In genomic region chr2:101418704-101419663, GRCh38 we compare ENCODE assay signal across 1 cellular context.
TF ChIP-seq lines count a peak whose summit lies in the region.

No MANE protein-coding gene starts in this region.

TF ChIP-seq in HepG2, 621 proteins besides CTCF, POLR2A, EP300 and RAD21 (continued from another document and continues in another):
- TF ChIP-seq E2F1 (CRISPR knock-in tag; IDR thresholded peaks at IDR 0.05) (no peak), ZNF136 (CRISPR knock-in tag; IDR thresholded peaks at IDR 0.05; ENCODE audit: low read depth) (no peak), DRAP1 (CRISPR knock-in tag; IDR thresholded peaks at IDR 0.05) (0 out of 2 replicates have a peak, but pooled peaks have one; percentile 10), GATAD1 (CRISPR knock-in tag; IDR thresholded peaks at IDR 0.05) (0 out of 2 replicates have a peak, but pooled peaks have one; percentile 31), ZSCAN25 (CRISPR knock-in tag; IDR thresholded peaks at IDR 0.05) (no peak), ZNF770 (CRISPR knock-in tag; IDR thresholded peaks at IDR 0.05) (no peak), FOXO4 (CRISPR knock-in tag; conservative IDR thresholded peaks at IDR 0.05) (no peak), FOXC1 (CRISPR knock-in tag; IDR thresholded peaks at IDR 0.05; ENCODE audit: borderline replicate concordance) (no peak), ZNF367 (CRISPR knock-in tag; IDR thresholded peaks at IDR 0.05; ENCODE audit: borderline replicate concordance) (no peak), ZNF276 (CRISPR knock-in tag; IDR thresholded peaks at IDR 0.05; ENCODE audit: low read depth) (no peak; the same call in 1 of the 2 replicates), SSRP1 (CRISPR knock-in tag; IDR thresholded peaks at IDR 0.05) (no peak), MED13 (CRISPR knock-in tag; IDR thresholded peaks at IDR 0.05) (no peak), RELA (CRISPR knock-in tag; IDR thresholded peaks at IDR 0.05) (no peak), ELF1 (CRISPR knock-in tag; IDR thresholded peaks at IDR 0.05) (no peak), ZBTB46 (CRISPR knock-in tag; IDR thresholded peaks at IDR 0.05; ENCODE audit: borderline replicate concordance) (no peak), SMAD1 (CRISPR knock-in tag; IDR thresholded peaks at IDR 0.05; ENCODE audit: borderline replicate concordance, low read depth) (no peak), ZC3H13 (CRISPR knock-in tag; IDR thresholded peaks at IDR 0.05) (no peak), ZBTB44 (CRISPR knock-in tag; IDR thresholded peaks at IDR 0.05) (no peak), EZH2 (conservative IDR thresholded peaks at IDR 0.05; ENCODE audit: low read depth, low read length) (no peak), ZNF335 (CRISPR knock-in tag; IDR thresholded peaks at IDR 0.05) (0 out of 2 replicates have a peak, but pooled peaks have one; percentile 43), REST (IDR thresholded peaks at IDR 0.05; ENCODE audit: borderline replicate concordance in 1 of 2, low read depth in 1 of 2, low read length in 2 of 2) (no peak), HDAC6 (IDR thresholded peaks at IDR 0.05; ENCODE audit: low read depth, low read length) (no peak), KLF15 (CRISPR knock-in tag; IDR thresholded peaks at IDR 0.05; ENCODE audit: borderline replicate concordance) (no peak), KLF13 (CRISPR knock-in tag; IDR thresholded peaks at IDR 0.05) (no peak), ZNF800 (CRISPR knock-in tag; IDR thresholded peaks at IDR 0.05) (no peak), ZSCAN20 (CRISPR knock-in tag; IDR thresholded peaks at IDR 0.05; ENCODE audit: borderline replicate concordance) (no peak), SOX13 (IDR thresholded peaks at IDR 0.05) (no peak), SOX13 (CRISPR knock-in tag; conservative IDR thresholded peaks at IDR 0.05 in 1 of 2, IDR thresholded peaks at IDR 0.05 in 1 of 2) (0 out of 4 replicates have a peak, but pooled peaks of 1 of the 2 experiments have one; percentile 9), SAFB2 (CRISPR knock-in tag; IDR thresholded peaks at IDR 0.05; ENCODE audit: borderline replicate concordance, low read depth) (no peak), THAP8 (CRISPR knock-in tag; IDR thresholded peaks at IDR 0.05; ENCODE audit: borderline replicate concordance) (no peak), KAT8 (CRISPR knock-in tag; IDR thresholded peaks at IDR 0.05) (peak; percentile 24; the same call in 1 of the 2 replicates), ZNF460 (CRISPR knock-in tag; IDR thresholded peaks at IDR 0.05; ENCODE audit: borderline replicate concordance) (no peak), NCOA2 (CRISPR knock-in tag; IDR thresholded peaks at IDR 0.05) (no peak), ZNF260 (CRISPR knock-in tag; IDR thresholded peaks at IDR 0.05; ENCODE audit: borderline replicate concordance, low read depth) (no peak), HMGXB4 (CRISPR knock-in tag; IDR thresholded peaks at IDR 0.05; ENCODE audit: borderline replicate concordance in 1 of 2, low read depth in 1 of 2) (0 out of 4 replicates have a peak, but pooled peaks have one; percentile 20 to 44)
